8 cellular contexts compared by ENCODE assay signal in the genomic region with DNA sequence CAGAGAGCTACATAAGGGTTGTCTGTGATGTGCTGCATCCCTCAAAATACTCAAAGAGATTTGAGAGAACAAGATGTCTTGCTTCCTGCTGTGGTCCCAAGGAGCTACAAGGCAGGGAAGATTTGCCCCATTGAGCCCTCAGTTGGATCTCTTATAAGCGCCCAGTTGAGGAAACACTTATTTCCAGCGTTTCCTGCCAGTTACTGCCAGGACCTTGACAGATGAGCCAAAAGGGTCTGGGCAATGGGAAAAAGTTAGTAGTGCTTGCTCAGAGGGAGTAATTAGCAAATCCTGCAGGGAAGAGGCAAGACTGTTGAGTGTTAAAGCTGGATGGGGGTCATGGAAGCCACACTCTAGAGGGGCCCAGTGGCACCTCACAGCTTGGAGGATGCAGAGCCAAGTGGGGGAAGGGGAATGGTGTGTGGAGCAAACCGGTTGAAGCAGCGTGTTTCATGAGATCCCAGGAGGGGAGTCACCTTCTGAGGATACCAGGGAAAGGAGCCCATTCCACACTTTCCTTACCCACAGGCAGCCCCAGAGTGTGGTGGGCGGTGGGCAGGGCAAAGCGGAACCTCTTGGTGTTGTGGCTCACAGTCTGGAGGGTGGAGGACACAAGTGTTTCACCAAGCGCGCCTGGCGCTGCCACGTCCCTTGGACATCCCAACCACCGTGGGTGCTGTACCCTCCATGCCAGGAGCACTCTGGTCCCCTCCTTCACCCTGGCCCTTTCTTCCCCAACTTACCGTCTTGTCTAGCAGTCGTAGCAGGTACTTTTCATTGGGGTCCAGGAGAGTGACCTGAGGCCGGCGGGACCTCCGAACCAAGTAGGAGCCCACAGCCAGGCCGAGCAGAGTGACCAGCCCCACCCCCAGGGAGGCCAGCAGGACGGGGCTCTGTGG. TPM values are rescaled to one million over a fixed set of nuclear protein-coding genes. Genes with fewer than 3 reads are reported as not detected.
DNase-seq lines count a peak whose midpoint lies in the region; ATAC-seq and TF ChIP-seq lines count a peak whose summit lies in the region.

No MANE protein-coding gene starts in this region.

- H3K4me3 ChIP-seq in HFF-Myc (replicated peaks; ENCODE audit: low read depth, low read length) (peak overlapping the region; percentile 80), skeletal muscle satellite cell (ENCODE audit: low read length) (peak overlapping the region; percentile 98)

- no peaks in the 10 kb centered on the region for H3K9me3 ChIP-seq in skeletal muscle satellite cell (replicated peaks; ENCODE audit: low read length)

- peak overlapping the region; percentile 98 for H3K4me2 ChIP-seq in skeletal muscle satellite cell (ENCODE audit: low read length)

- TF ChIP-seq CTCF in HFF-Myc (IDR thresholded peaks at IDR 0.05; ENCODE audit: low read depth, low read length, missing control alignments) = no peak

- H3K27me3 ChIP-seq in skeletal muscle satellite cell (ENCODE audit: control insufficient read depth, insufficient read depth, low read length) = no peaks in the 10 kb centered on the region

- ATAC-seq in activated T-cell treated with anti-CD3 and anti-CD28 coated beads, Interleukin-2, amount 50 U/mL, for 4 hours = no peak
- ATAC-seq in left ventricle myocardium superior = peak; percentile 42
- no peak for ATAC-seq in HG03521 (IDR thresholded peaks at IDR 0.05; ENCODE audit: unreplicated experiment)

- peaks cover 29% of the 10 kb centered on the region for H3K4me1 Mint-ChIP-seq in activated T-cell treated with anti-CD3 and anti-CD28 coated beads, Interleukin-2, amount 50 U/mL, for 4 hours (ENCODE audit: low read depth)

- H3K27me3 Mint-ChIP-seq in activated T-cell treated with anti-CD3 and anti-CD28 coated beads, Interleukin-2, amount 50 U/mL, for 4 hours (ENCODE audit: low read depth) = no peaks in the 10 kb centered on the region

- peaks cover 31% of the 10 kb centered on the region for H3K36me3 ChIP-seq in skeletal muscle satellite cell (ENCODE audit: insufficient read depth, low read length)

- no peaks in the 10 kb centered on the region for H3K9me3 Mint-ChIP-seq in activated T-cell treated with anti-CD3 and anti-CD28 coated beads, Interleukin-2, amount 50 U/mL, for 4 hours

- intact Hi-C loops in left ventricle myocardium superior (cut with micrococcal nuclease) = no loop called here

- peaks cover 32% of the 10 kb centered on the region for H3K4me1 ChIP-seq in skeletal muscle satellite cell (ENCODE audit: control insufficient read depth, insufficient read depth, low read length)

- H3K36me3 Mint-ChIP-seq in activated T-cell treated with anti-CD3 and anti-CD28 coated beads, Interleukin-2, amount 50 U/mL, for 4 hours (ENCODE audit: insufficient read depth) = peaks cover 8% of the 10 kb centered on the region

- DNase-seq in HFF-Myc (ENCODE audit: extremely low read depth, low read depth) (no peak), left ventricle myocardium superior (no peak), NK-92 (lab: John Stamatoyannopoulos, UW; ENCODE audit: unreplicated experiment) (no peak), epidermal melanocyte (ENCODE audit: insufficient read length, low spot score) (no peak)
- no peak for DNase-seq in activated T-cell treated with anti-CD3 and anti-CD28 coated beads, Interleukin-2, amount 50 U/mL, for 4 hours
- no peak for DNase-seq in activated CD4-positive, CD25-positive, alpha-beta regulatory T cell treated with anti-CD3 and anti-CD28 coated beads, Interleukin-2, amount 50 U/mL, for 72 hours

- peak overlapping the region; percentile 81 for H3K4me3 Mint-ChIP-seq in activated T-cell treated with anti-CD3 and anti-CD28 coated beads, Interleukin-2, amount 50 U/mL, for 4 hours

- peak overlapping the region; percentile 98 for H3K9ac ChIP-seq in skeletal muscle satellite cell (ENCODE audit: low read depth, low read length)

RNA-seq across cellular contexts. Expression of gene CYB5R1, which starts 0.8 kb away (rescaled TPM):
- 10 to 100 TPM; 28.9 to 36.4 (median 32.5) TPM for total RNA-seq in activated T-cell treated with anti-CD3 and anti-CD28 coated beads, Interleukin-2, amount 50 U/mL, for 4 hours
- total RNA-seq in left ventricle myocardium superior = 104 TPM
- total RNA-seq in skeletal muscle satellite cell (2012; rRNA removed) = 26.4 and 39.1 TPM in 2 replicates

RNA-seq across cellular contexts. Expression of gene ADIPOR1, which starts 8.1 kb away (rescaled TPM):
- total RNA-seq in activated T-cell treated with anti-CD3 and anti-CD28 coated beads, Interleukin-2, amount 50 U/mL, for 4 hours = 10 to 100 TPM; 85.7 to 94.1 (median 90.7) TPM
- total RNA-seq in left ventricle myocardium superior = 88.1 TPM
- 89.2 and 106 TPM in 2 replicates for total RNA-seq in skeletal muscle satellite cell (2012; rRNA removed)

RNA-seq across cellular contexts. Expression of gene KLHL12, which starts 39.2 kb away (rescaled TPM):
- total RNA-seq in activated T-cell treated with anti-CD3 and anti-CD28 coated beads, Interleukin-2, amount 50 U/mL, for 4 hours = 10 to 100 TPM; 31.1 to 32.5 (median 32.3) TPM
- total RNA-seq in left ventricle myocardium superior = 18.8 TPM
- 22.6 and 24.2 TPM in 2 replicates for total RNA-seq in skeletal muscle satellite cell (2012; rRNA removed)

RNA-seq across cellular contexts. Expression of gene TMEM183A, which starts 40.9 kb away (rescaled TPM):
- 10 to 100 TPM; 82.3 to 85.8 (median 85.6) TPM for total RNA-seq in activated T-cell treated with anti-CD3 and anti-CD28 coated beads, Interleukin-2, amount 50 U/mL, for 4 hours
- total RNA-seq in left ventricle myocardium superior = 24.3 TPM
- total RNA-seq in skeletal muscle satellite cell (2012; rRNA removed) = 73.6 and 92.0 TPM in 2 replicates
